17 cellular contexts compared by ENCODE assay signal in the genomic region with DNA sequence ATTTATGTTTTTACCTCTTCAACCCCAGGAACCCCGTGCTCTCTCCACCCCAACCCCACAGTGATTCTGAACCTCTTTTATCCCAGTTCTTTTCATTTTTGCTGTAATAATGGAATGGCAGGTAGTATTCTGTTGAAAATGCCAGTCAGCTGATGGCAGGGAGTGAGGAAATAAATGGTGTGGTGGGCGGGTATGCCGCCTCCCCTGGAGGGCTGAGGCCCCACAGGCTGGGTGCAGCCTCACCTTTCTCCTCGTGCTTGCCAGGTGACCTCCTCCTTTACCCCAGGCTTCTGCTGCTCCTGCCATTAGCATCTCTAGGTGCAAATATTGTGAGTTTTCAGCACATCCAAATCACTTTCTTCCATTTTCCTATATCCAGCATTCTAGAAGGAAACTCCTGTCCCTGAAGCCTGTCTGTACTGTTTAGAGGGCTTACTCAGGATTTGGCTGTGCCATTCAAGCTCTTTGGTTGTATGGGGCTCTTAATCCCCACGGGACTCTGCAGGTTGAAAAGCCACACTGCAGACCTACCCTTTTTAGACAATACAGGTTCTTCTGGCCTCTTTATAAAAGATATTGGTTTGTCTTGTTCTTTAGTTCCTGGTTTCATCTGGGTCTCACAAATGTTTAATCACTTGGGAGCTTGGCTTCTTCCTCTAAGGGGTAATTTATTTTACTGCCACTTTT.
DNase-seq lines count a peak whose midpoint lies in the region; ATAC-seq and TF ChIP-seq lines count a peak whose summit lies in the region.
"Had no signal": no experiment of that assay in that cellular context is flagged by ENCODE, and none has a peak within 500 bp of the region (broad histone marks: within the 10 kb centered on the region; RNA-seq: fewer than 3 reads in every experiment).

No MANE protein-coding gene starts in this region.

- H3K9ac ChIP-seq in Loucy (ENCODE audit: low read depth, low read length, poor library complexity, severe bottlenecking): no peak overlapping the region
- H3K9ac ChIP-seq in neural progenitor cell: no peak overlapping the region
- H3K9ac ChIP-seq: parathyroid adenoma had no signal

- peaks cover 52% of the 10 kb centered on the region for H3K4me1 ChIP-seq in Loucy (ENCODE audit: insufficient read depth, low read length, poor library complexity, severe bottlenecking)
- peaks cover 31% of the 10 kb centered on the region for H3K4me1 ChIP-seq in body of pancreas
- peaks cover 58% of the 10 kb centered on the region for H3K4me1 ChIP-seq in neural progenitor cell
- H3K4me1 ChIP-seq in esophagus muscularis mucosa: peaks cover 39 to 55% (median 52%) of the 10 kb centered on the region in 4 donors
- H3K4me1 ChIP-seq: parathyroid adenoma had no signal

- H3K27me3 ChIP-seq in Loucy (ENCODE audit: insufficient read depth, low read length, poor library complexity, severe bottlenecking): no peaks in the 10 kb centered on the region
- H3K27me3 ChIP-seq in body of pancreas: no peaks in the 10 kb centered on the region
- H3K27me3 ChIP-seq in neural progenitor cell: no peaks in the 10 kb centered on the region
- H3K27me3 ChIP-seq in esophagus muscularis mucosa: no peaks in the 10 kb centered on the region

- POLR2A ChIA-PET in activated CD4-positive, alpha-beta T cell treated with anti-CD3 and anti-CD28 coated beads for 36 hours (lab: Charles Lee): no interaction called here

- peaks cover 100% of the 10 kb centered on the region for H3K79me2 ChIP-seq in Loucy (ENCODE audit: insufficient read depth, low read length)
- peaks cover 96% of the 10 kb centered on the region for H3K79me2 ChIP-seq in neural progenitor cell (ENCODE audit: low read depth)

- H3K9me3 Mint-ChIP-seq in activated CD4-positive, alpha-beta T cell treated with anti-CD3 and anti-CD28 coated beads for 36 hours (ENCODE audit: low read depth): no peaks in the 10 kb centered on the region
- peaks cover 3% of the 10 kb centered on the region for H3K9me3 Mint-ChIP-seq in neural progenitor cell

- peaks cover 51% of the 10 kb centered on the region for H3K36me3 ChIP-seq in Loucy (ENCODE audit: insufficient read depth, low read length)
- no peaks in the 10 kb centered on the region for H3K36me3 ChIP-seq in body of pancreas (replicated peaks in 1 of 2; ENCODE audit: insufficient read depth in 1 of 2, low read depth in 2 of 2)
- H3K36me3 ChIP-seq in neural progenitor cell: no peaks in the 10 kb centered on the region
- H3K36me3 ChIP-seq in esophagus muscularis mucosa: peaks cover 0 to 9% (median 2%) of the 10 kb centered on the region in 4 donors

- peaks cover 74% of the 10 kb centered on the region for H3K4me1 Mint-ChIP-seq in activated CD4-positive, alpha-beta T cell treated with anti-CD3 and anti-CD28 coated beads for 36 hours
- peaks cover 38% of the 10 kb centered on the region for H3K4me1 Mint-ChIP-seq in neural progenitor cell

- peaks cover 96% of the 10 kb centered on the region for H4K20me1 ChIP-seq in Loucy (ENCODE audit: insufficient read depth, low read length, poor library complexity, severe bottlenecking)
- H4K20me1 ChIP-seq in neural progenitor cell (ENCODE audit: low read depth): peaks cover 72% of the 10 kb centered on the region

- no peak for DNase-seq in activated CD4-positive, alpha-beta T cell treated with anti-CD3 and anti-CD28 coated beads for 36 hours
- no peak for DNase-seq in activated CD4-positive, alpha-beta T cell treated with anti-CD3 and anti-CD28 coated beads for 4 hours
- DNase-seq in body of pancreas (no peak), neural progenitor cell (ENCODE audit: low spot score) (peak; percentile 85), esophagus muscularis mucosa (ENCODE audit: extremely low spot score) (no peak), NCI-H1092 treated with DMSO at 0.1 percent for 48 hours (lab: John Stamatoyannopoulos, UW) (no peak)
- DNase-seq: activated T-cell treated with anti-CD3 and anti-CD28 coated beads, Interleukin-2, amount 50 U/mL, for 48 hours; cerebellar nuclear complex; MM.1S; NCI-H2029 treated with DMSO at 0.1 percent for 48 hours; NCI-H526 treated with DMSO at 0.1 percent for 48 hours; stimulated activated CD4-positive, alpha-beta T cell treated with anti-CD3 and anti-CD28 coated beads, Interleukin-1b, Interleukin-23, amount 100 ng/mL, for 48 hours; substantia nigra had no signal

- no peaks in the 10 kb centered on the region for H3K9me3 ChIP-seq in Loucy (ENCODE audit: insufficient read depth, low read depth, low read length)
- H3K9me3 ChIP-seq in body of pancreas: no peaks in the 10 kb centered on the region
- H3K9me3 ChIP-seq in neural progenitor cell (ENCODE audit: low read depth): no peaks in the 10 kb centered on the region
- no peaks in the 10 kb centered on the region for H3K9me3 ChIP-seq in esophagus muscularis mucosa

- peak overlapping the region; percentile 36 for H3K4me2 ChIP-seq in Loucy (ENCODE audit: low read depth, low read length, poor library complexity, severe bottlenecking)
- H3K4me2 ChIP-seq in neural progenitor cell: peak overlapping the region; percentile 69

- peak overlapping the region in 3 of 4 donors; percentile 50 to 52 (median 51) for H3K27ac ChIP-seq in body of pancreas
- H3K27ac ChIP-seq in neural progenitor cell: peak overlapping the region; percentile 43
- H3K27ac ChIP-seq in esophagus muscularis mucosa (replicated peaks in 1 of 4): no peak overlapping the region
- H3K27ac ChIP-seq: parathyroid adenoma had no signal

- no peaks in the 10 kb centered on the region for H3K27me3 Mint-ChIP-seq in activated CD4-positive, alpha-beta T cell treated with anti-CD3 and anti-CD28 coated beads for 36 hours
- peaks cover 5% of the 10 kb centered on the region for H3K27me3 Mint-ChIP-seq in neural progenitor cell (ENCODE audit: insufficient read depth, low read depth)

- TF ChIP-seq POLR2A in body of pancreas (IDR thresholded peaks at IDR 0.05): no peak
- TF ChIP-seq POLR2A in esophagus muscularis mucosa (IDR thresholded peaks at IDR 0.05; ENCODE audit: low read depth): no peak

- peaks cover 6% of the 10 kb centered on the region; the same call in 1 of the 2 replicates for H3F3A ChIP-seq in Loucy (ENCODE audit: low read depth)
- peaks cover 16% of the 10 kb centered on the region for H3F3A ChIP-seq in neural progenitor cell (ENCODE audit: low read depth)

- ATAC-seq in activated CD4-positive, alpha-beta T cell treated with anti-CD3 and anti-CD28 coated beads for 36 hours: no peak
- ATAC-seq in body of pancreas: no peak
- ATAC-seq in GM19463 (IDR thresholded peaks at IDR 0.05; ENCODE audit: unreplicated experiment): no peak
- ATAC-seq: left lobe of liver had no signal

- no peaks in the 10 kb centered on the region for H3K9me2 ChIP-seq in Loucy (replicated peaks; ENCODE audit: low read depth, low read length)

- peaks cover 27% of the 10 kb centered on the region for H3K36me3 Mint-ChIP-seq in activated CD4-positive, alpha-beta T cell treated with anti-CD3 and anti-CD28 coated beads for 36 hours (ENCODE audit: low read depth)
- H3K36me3 Mint-ChIP-seq in neural progenitor cell: peaks cover 13% of the 10 kb centered on the region

- WGBS in body of pancreas, 2 donors: 71 to 76% methylated on average over 5 of the region's 5 CpGs
- WGBS in esophagus muscularis mucosa: 94% methylated on average over 5 of the region's 5 CpGs

- peak overlapping the region; percentile 8 for H3K4me3 Mint-ChIP-seq in activated CD4-positive, alpha-beta T cell treated with anti-CD3 and anti-CD28 coated beads for 36 hours
- H3K4me3 Mint-ChIP-seq in neural progenitor cell: no peak overlapping the region

- intact Hi-C loops in activated CD4-positive, alpha-beta T cell treated with anti-CD3 and anti-CD28 coated beads for 36 hours (cut with DNase I, micrococcal nuclease): no loop called here
- intact Hi-C loops in body of pancreas (cut with DNase I) (no loop called here), esophagus muscularis mucosa (cut with DNase I) (no loop called here)

- no peak for TF ChIP-seq EP300 in esophagus muscularis mucosa (IDR thresholded peaks at IDR 0.05)

- H3K27ac Mint-ChIP-seq in activated CD4-positive, alpha-beta T cell treated with anti-CD3 and anti-CD28 coated beads for 36 hours: no peak overlapping the region
- peak overlapping the region; percentile 42 for H3K27ac Mint-ChIP-seq in neural progenitor cell

- H2AFZ ChIP-seq in Loucy (ENCODE audit: low read length): no peak overlapping the region
- no peak overlapping the region for H2AFZ ChIP-seq in neural progenitor cell (replicated peaks)
- H2AFZ ChIP-seq: parathyroid adenoma had no signal

- TF ChIP-seq CTCF in Loucy (conservative IDR thresholded peaks at IDR 0.05; ENCODE audit: low read length) (no peak), body of pancreas (IDR thresholded peaks at IDR 0.05) (no peak), neural progenitor cell (IDR thresholded peaks at IDR 0.05) (no peak), esophagus muscularis mucosa (IDR thresholded peaks at IDR 0.05) (no peak)

- CTCF ChIA-PET in activated CD4-positive, alpha-beta T cell treated with anti-CD3 and anti-CD28 coated beads for 36 hours (lab: Charles Lee): interaction anchor here (0.6 to 1.0 kb wide), 2 partner anchors 10 to 104 kb away, joined by 3 read pairs; no protein-coding TSS in a partner anchor

- H3K4me3 ChIP-seq in Loucy (ENCODE audit: low read length, poor library complexity, severe bottlenecking) (no peak overlapping the region), body of pancreas (no peak overlapping the region), neural progenitor cell (peak overlapping the region; percentile 5), esophagus muscularis mucosa (no peak overlapping the region)

Comparison
In these comparisons a context has a peak if more than half of its experiments do, and no peak if none do; other contexts are left out.
1. H3K27ac ChIP-seq: peak in body of pancreas (3 of 4) and neural progenitor cell (single experiment); none in esophagus muscularis mucosa (0 of 4).